ENCODE assay signal across 21 cellular contexts in genomic region chr12:34119366-34119765, GRCh38.
DNase-seq lines count a peak whose midpoint lies in the region; ATAC-seq, FAIRE-seq and TF ChIP-seq lines count a peak whose summit lies in the region.
"Had no signal": no experiment of that assay in that cellular context is flagged by ENCODE, and none has a peak within 500 bp of the region (broad histone marks: within the 10 kb centered on the region; RNA-seq: fewer than 3 reads in every experiment).

No MANE protein-coding gene starts in this region.

- FAIRE-seq in urothelium cell line (lab: Jason Lieb, UNC): peak; percentile 83
- FAIRE-seq: A204.1, G401.6 had no signal

- H4K20me1 ChIP-seq in PC-3 (ENCODE audit: low read length): no peaks in the 10 kb centered on the region
- H4K20me1 ChIP-seq: BLaER1 had no signal

- H3F3A ChIP-seq in PC-3 (ENCODE audit: low read length, unreplicated experiment): no peaks in the 10 kb centered on the region

- no peak for TF ChIP-seq CTCF in PC-3 (conservative IDR thresholded peaks at IDR 0.05; ENCODE audit: low read depth, low read length)
- no peak for TF ChIP-seq CTCF in esophagus squamous epithelium (IDR thresholded peaks at IDR 0.05)

- no peak for ATAC-seq in PC-3
- no peak for ATAC-seq in natural killer cell treated with Interleukin-12 subunit alpha and Interleukin-12 subunit beta and Interleukin-15 and Interleukin-18, amount 100 ng/mL, for 72 hours
- ATAC-seq: CD8-positive, alpha-beta T cell; GM23338; HCT116 had no signal

- CTCF ChIA-PET in PC-3 (lab: Charles Lee): interaction anchor here (0.8 kb wide), 1 partner anchor 82 kb away, joined by 3 read pairs; no protein-coding TSS in a partner anchor

- 74 to 79% methylated on average over 5 of the region's 5 CpGs for WGBS in esophagus squamous epithelium, 2 donors

- H3K4me3 ChIP-seq in PC-3 (ENCODE audit: low read length) (no peak overlapping the region), esophagus squamous epithelium (no peak overlapping the region)
- H3K4me3 ChIP-seq: BLaER1, GM23338 had no signal

- no peaks in the 10 kb centered on the region for H3K79me2 ChIP-seq in PC-3 (ENCODE audit: low read length)

- H3K9me2 ChIP-seq in PC-3 (replicated peaks; ENCODE audit: low read length): no peaks in the 10 kb centered on the region

- TF ChIP-seq POLR2A in esophagus squamous epithelium (IDR thresholded peaks at IDR 0.05): no peak

- intact Hi-C loops in PC-3 (cut with micrococcal nuclease): no loop called here
- intact Hi-C loops in esophagus squamous epithelium (cut with DNase I): no loop called here

- H3K27ac Mint-ChIP-seq in natural killer cell treated with Interleukin-12 subunit alpha and Interleukin-12 subunit beta and Interleukin-15 and Interleukin-18, amount 100 ng/mL, for 72 hours: no peak overlapping the region
- H3K27ac Mint-ChIP-seq: B cell; CD4-positive, CD25-positive, alpha-beta regulatory T cell; CD8-positive, alpha-beta T cell; GM23338; H9 had no signal

- H3K27me3 Mint-ChIP-seq in natural killer cell treated with Interleukin-12 subunit alpha and Interleukin-12 subunit beta and Interleukin-15 and Interleukin-18, amount 100 ng/mL, for 72 hours: peaks cover 10 to 23% of the 10 kb centered on the region in 2 donors
- H3K27me3 Mint-ChIP-seq: B cell had no signal

- peaks cover 4% of the 10 kb centered on the region; the same call in 1 of the 2 replicates for H3K4me1 ChIP-seq in PC-3 (ENCODE audit: insufficient read depth, low read length)
- H3K4me1 ChIP-seq in esophagus squamous epithelium: no peaks in the 10 kb centered on the region
- H3K4me1 ChIP-seq: BLaER1, Caco-2 had no signal

- H3K9me3 ChIP-seq in PC-3 (ENCODE audit: low read length) (no peaks in the 10 kb centered on the region), esophagus squamous epithelium (no peaks in the 10 kb centered on the region)
- H3K9me3 ChIP-seq: BLaER1, Caco-2 had no signal

- H3K27ac ChIP-seq in PC-3 (ENCODE audit: low read length) (no peak overlapping the region), esophagus squamous epithelium (no peak overlapping the region)
- H3K27ac ChIP-seq: BLaER1, C4-2B had no signal

- no peak overlapping the region for H3K4me3 Mint-ChIP-seq in natural killer cell treated with Interleukin-12 subunit alpha and Interleukin-12 subunit beta and Interleukin-15 and Interleukin-18, amount 100 ng/mL, for 72 hours
- H3K4me3 Mint-ChIP-seq: B cell; CD4-positive, CD25-positive, alpha-beta regulatory T cell; CD8-positive, alpha-beta T cell; GM23338; H9 had no signal

- DNase-seq in PC-3: peak; percentile 31
- peak; percentile 31 for DNase-seq in dermis blood vessel endothelial cell
- DNase-seq in kidney glomerular epithelial cell (lab: John Stamatoyannopoulos, UW): peak; percentile 65
- no peak for DNase-seq in urothelium cell line (ENCODE audit: low spot score)
- no peak for DNase-seq in esophagus squamous epithelium (lab: John Stamatoyannopoulos, UW)
- no peak for DNase-seq in activated CD4-positive, alpha-beta T cell treated with anti-CD3 and anti-CD28 coated beads for 4 hours
- no peak for DNase-seq in natural killer cell treated with Interleukin-12 subunit alpha and Interleukin-12 subunit beta and Interleukin-15 and Interleukin-18, amount 100 ng/mL, for 72 hours (ENCODE audit: low spot score)
- DNase-seq in stimulated activated naive CD4-positive, alpha-beta T cell (lab: John Stamatoyannopoulos, UW): no peak
- DNase-seq: Caco-2; CD4-positive, CD25-positive, alpha-beta regulatory T cell; CD8-positive, alpha-beta T cell; DMS153; DND-41; H9 had no signal

- H3K4me2 ChIP-seq in PC-3 (ENCODE audit: low read length): no peak overlapping the region
- H3K4me2 ChIP-seq: BLaER1, GM23338 had no signal

- H3K27me3 ChIP-seq in PC-3 (ENCODE audit: low read length) (no peaks in the 10 kb centered on the region), esophagus squamous epithelium (no peaks in the 10 kb centered on the region)
- H3K27me3 ChIP-seq: BLaER1 had no signal

- H3K36me3 Mint-ChIP-seq in natural killer cell treated with Interleukin-12 subunit alpha and Interleukin-12 subunit beta and Interleukin-15 and Interleukin-18, amount 100 ng/mL, for 72 hours: no peaks in the 10 kb centered on the region
- H3K36me3 Mint-ChIP-seq: CD4-positive, CD25-positive, alpha-beta regulatory T cell; CD8-positive, alpha-beta T cell had no signal

- POLR2A ChIA-PET in PC-3 (lab: Charles Lee; ENCODE audit: unreplicated experiment): no interaction called here

- H3K9me3 Mint-ChIP-seq in natural killer cell treated with Interleukin-12 subunit alpha and Interleukin-12 subunit beta and Interleukin-15 and Interleukin-18, amount 100 ng/mL, for 72 hours: no peaks in the 10 kb centered on the region
- H3K9me3 Mint-ChIP-seq: CD8-positive, alpha-beta T cell had no signal

- H2AFZ ChIP-seq in PC-3 (ENCODE audit: low read length): no peak overlapping the region
- H2AFZ ChIP-seq: GM23338 had no signal

- H3K4me1 Mint-ChIP-seq in natural killer cell treated with Interleukin-12 subunit alpha and Interleukin-12 subunit beta and Interleukin-15 and Interleukin-18, amount 100 ng/mL, for 72 hours (ENCODE audit: low read depth in 2 of 2): no peaks in the 10 kb centered on the region
- H3K4me1 Mint-ChIP-seq: B cell; CD4-positive, CD25-positive, alpha-beta regulatory T cell; GM23338; H9 had no signal

- no peak overlapping the region for H3K9ac ChIP-seq in PC-3 (ENCODE audit: low read length)
- H3K9ac ChIP-seq: BLaER1 had no signal

- H3K36me3 ChIP-seq in PC-3 (ENCODE audit: low read depth, low read length) (no peaks in the 10 kb centered on the region), esophagus squamous epithelium (no peaks in the 10 kb centered on the region)
- H3K36me3 ChIP-seq: BLaER1 had no signal

- no TSS peak for BruUV-seq in PC-3 (replicated peaks; lab: Mats Ljungman, UMichigan)

Comparison
In these comparisons a context has a peak if more than half of its experiments do, and no peak if none do; other contexts are left out.
1. DNase-seq: peak in PC-3 (single experiment), dermis blood vessel endothelial cell (single experiment) and kidney glomerular epithelial cell (single experiment); none in urothelium cell line (single experiment), esophagus squamous epithelium (single experiment), activated CD4-positive, alpha-beta T cell treated with anti-CD3 and anti-CD28 coated beads for 4 hours (0 of 2), natural killer cell treated with Interleukin-12 subunit alpha and Interleukin-12 subunit beta and Interleukin-15 and Interleukin-18, amount 100 ng/mL, for 72 hours (single experiment) and stimulated activated naive CD4-positive, alpha-beta T cell (0 of 6).